ENCODE assay signal across 18 cellular contexts in the genomic region with DNA sequence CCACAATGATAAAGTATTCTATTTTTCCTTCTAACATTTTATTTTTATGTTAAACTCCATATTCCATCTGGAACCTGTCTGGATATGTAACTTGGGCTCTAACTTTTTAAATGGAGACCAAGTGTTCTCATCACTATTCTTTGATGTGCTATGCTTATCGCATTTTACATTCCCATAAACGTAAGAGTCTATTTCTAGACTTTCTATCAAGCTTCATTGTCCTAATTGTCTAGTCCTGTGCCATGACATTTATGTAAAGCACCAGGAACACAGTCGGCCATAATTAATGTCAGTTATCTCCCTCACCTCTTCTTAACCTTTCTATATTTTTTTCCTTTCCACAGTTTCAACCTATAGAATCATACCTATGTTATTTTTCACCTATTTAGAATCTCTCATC.
DNase-seq lines count a peak whose midpoint lies in the region; ATAC-seq and TF ChIP-seq lines count a peak whose summit lies in the region.
"Had no signal": no experiment of that assay in that cellular context is flagged by ENCODE, and none has a peak within 500 bp of the region (broad histone marks: within the 10 kb centered on the region; RNA-seq: fewer than 3 reads in every experiment).

No MANE protein-coding gene starts in this region.

- DNase-seq in Right ventricle myocardium inferior (ENCODE audit: missing footprints), result no peak
- no peak for DNase-seq in cardiac septum (ENCODE audit: low spot score)
- no peak for DNase-seq in left ventricle myocardium inferior
- no peak for DNase-seq in right cardiac atrium
- no peak for DNase-seq in neural progenitor cell (ENCODE audit: low spot score)
- no peak for DNase-seq in midbrain (lab: John Stamatoyannopoulos, UW)
- DNase-seq: Caco-2; CD4-positive, CD25-positive, alpha-beta regulatory T cell; CD8-positive, alpha-beta T cell; DMS153; DND-41; GM23248; H7; HCEC 1CT had no signal

- peaks cover 8% of the 10 kb centered on the region for H3F3A ChIP-seq in neural progenitor cell (ENCODE audit: low read depth)

- H3K27ac ChIP-seq in left ventricle myocardium inferior (replicated peaks) (peak overlapping the region; percentile 56), right cardiac atrium (ENCODE audit: low read length) (no peak overlapping the region), neural progenitor cell (no peak overlapping the region)
- H3K27ac ChIP-seq: 22Rv1, BLaER1, C4-2B, GM23248 had no signal

- no peaks in the 10 kb centered on the region for H3K79me2 ChIP-seq in neural progenitor cell (ENCODE audit: low read depth)

- no peaks in the 10 kb centered on the region for H3K27me3 ChIP-seq in left ventricle myocardium inferior (ENCODE audit: low read depth)
- H3K27me3 ChIP-seq in right cardiac atrium (ENCODE audit: control insufficient read depth, insufficient read depth), result no peaks in the 10 kb centered on the region
- no peaks in the 10 kb centered on the region for H3K27me3 ChIP-seq in neural progenitor cell
- H3K27me3 ChIP-seq: BLaER1 had no signal

- no peaks in the 10 kb centered on the region for H3K36me3 Mint-ChIP-seq in neural progenitor cell
- H3K36me3 Mint-ChIP-seq: CD4-positive, CD25-positive, alpha-beta regulatory T cell; CD8-positive, alpha-beta T cell had no signal

- 66% methylated on average over 3 of the region's 3 CpGs for whole genome bisulfite sequencing in right cardiac atrium

- no peak overlapping the region for H3K4me3 Mint-ChIP-seq in neural progenitor cell
- H3K4me3 Mint-ChIP-seq: B cell; CD4-positive, CD25-positive, alpha-beta regulatory T cell; CD8-positive, alpha-beta T cell had no signal

- H3K9me3 ChIP-seq in left ventricle myocardium inferior (replicated peaks), result no peaks in the 10 kb centered on the region
- H3K9me3 ChIP-seq in right cardiac atrium (ENCODE audit: control insufficient read depth, low read length), result no peaks in the 10 kb centered on the region
- H3K9me3 ChIP-seq in neural progenitor cell (ENCODE audit: low read depth), result no peaks in the 10 kb centered on the region
- H3K9me3 ChIP-seq: BLaER1, Caco-2 had no signal

- ATAC-seq in Right ventricle myocardium inferior, result peak; percentile 34
- peak; percentile 23 to 54 for ATAC-seq in right cardiac atrium
- ATAC-seq: CD8-positive, alpha-beta T cell had no signal

- H3K4me1 ChIP-seq in left ventricle myocardium inferior, result peaks cover 26% of the 10 kb centered on the region
- peaks cover 3% of the 10 kb centered on the region for H3K4me1 ChIP-seq in right cardiac atrium (ENCODE audit: control insufficient read depth, insufficient read depth, low read length)
- peaks cover 15% of the 10 kb centered on the region for H3K4me1 ChIP-seq in neural progenitor cell
- H3K4me1 ChIP-seq: BLaER1, Caco-2 had no signal

- no peak overlapping the region for H3K9ac ChIP-seq in neural progenitor cell
- H3K9ac ChIP-seq: BLaER1, GM23248 had no signal

- no peak overlapping the region for H2AFZ ChIP-seq in neural progenitor cell (replicated peaks)
- H2AFZ ChIP-seq: GM23248 had no signal

- peaks cover 2% of the 10 kb centered on the region for H3K9me3 Mint-ChIP-seq in neural progenitor cell
- H3K9me3 Mint-ChIP-seq: CD8-positive, alpha-beta T cell had no signal

- no peaks in the 10 kb centered on the region for H3K36me3 ChIP-seq in left ventricle myocardium inferior
- no peaks in the 10 kb centered on the region for H3K36me3 ChIP-seq in neural progenitor cell
- H3K36me3 ChIP-seq: BLaER1 had no signal

- no peaks in the 10 kb centered on the region for H4K20me1 ChIP-seq in neural progenitor cell (ENCODE audit: low read depth)
- H4K20me1 ChIP-seq: BLaER1 had no signal

- H3K27me3 Mint-ChIP-seq in neural progenitor cell (ENCODE audit: insufficient read depth, low read depth), result peaks cover 5% of the 10 kb centered on the region
- H3K27me3 Mint-ChIP-seq: B cell had no signal

- H3K4me1 Mint-ChIP-seq in neural progenitor cell, result peaks cover 17% of the 10 kb centered on the region
- H3K4me1 Mint-ChIP-seq: B cell; CD4-positive, CD25-positive, alpha-beta regulatory T cell had no signal

- H3K4me2 ChIP-seq in neural progenitor cell, result no peak overlapping the region
- H3K4me2 ChIP-seq: BLaER1 had no signal

- H3K27ac Mint-ChIP-seq in neural progenitor cell, result no peak overlapping the region
- H3K27ac Mint-ChIP-seq: B cell; CD4-positive, CD25-positive, alpha-beta regulatory T cell; CD8-positive, alpha-beta T cell had no signal

- no peak overlapping the region for H3K4me3 ChIP-seq in left ventricle myocardium inferior
- no peak overlapping the region for H3K4me3 ChIP-seq in right cardiac atrium (ENCODE audit: low read length)
- H3K4me3 ChIP-seq in neural progenitor cell, result no peak overlapping the region
- H3K4me3 ChIP-seq: BLaER1, GM23248 had no signal

- TF ChIP-seq CTCF in left ventricle myocardium inferior (IDR thresholded peaks at IDR 0.05; ENCODE audit: borderline replicate concordance) (no peak), neural progenitor cell (IDR thresholded peaks at IDR 0.05) (no peak)

- intact Hi-C loops in Right ventricle myocardium inferior (cut with DNase I) (no loop called here), cardiac septum (cut with DNase I) (no loop called here), left ventricle myocardium inferior (cut with micrococcal nuclease) (no loop called here), right cardiac atrium (cut with DNase I) (no loop called here)
